26 cellular contexts compared by ENCODE assay signal in genomic region chr14:94332063-94332583, GRCh38. TPM values are rescaled to one million over a fixed set of nuclear protein-coding genes. Genes with fewer than 3 reads are reported as not detected.
"Had no signal": no experiment of that assay in that cellular context is flagged by ENCODE, and none has a peak within 500 bp of the region (broad histone marks: within the 10 kb centered on the region; RNA-seq: fewer than 3 reads in every experiment).

No MANE protein-coding gene starts in this region.

- H3K9ac ChIP-seq: KMS-11 had no signal

- H3K4me2 ChIP-seq: KMS-11 had no signal

- FAIRE-seq: K562, RCC 7860 had no signal

- H3K27ac ChIP-seq: HL-60, KMS-11, SJSA1, SK-N-MC had no signal

- H3K4me1 ChIP-seq: SJSA1 had no signal

- H3K36me3 Mint-ChIP-seq: IgD-negative memory B cell had no signal

- H3K4me3 ChIP-seq: K562, SJSA1, SK-N-MC had no signal

- H3K9me3 ChIP-seq: SJSA1 had no signal

- ATAC-seq: K562 had no signal

- DNase-seq: Kasumi-1, MM.1S, NCI-H1092 treated with DMSO at 0.1 percent for 48 hours, NCI-H1436, NCI-H187, NCI-H2029, NCI-H2081 treated with DMSO at 0.1 percent for 48 hours, NCI-H2171, NCI-H226, NCI-H446, NCI-H510A, NCI-H524 treated with DMSO at 0.1 percent for 48 hours, NCI-H69, NCI-H774, Right ventricle myocardium superior, RPMI8226, SIG-M5 had no signal

- H3K36me3 ChIP-seq: SJSA1 had no signal

- H3K27ac Mint-ChIP-seq: IgD-negative memory B cell had no signal

- H3K4me1 Mint-ChIP-seq: IgD-negative memory B cell had no signal

- H3K27me3 ChIP-seq: SJSA1 had no signal

- H3K27me3 Mint-ChIP-seq: IgD-negative memory B cell had no signal

RNA-seq across cellular contexts. Expression of gene SERPINA6, which starts 9.0 kb away (rescaled TPM):
- total RNA-seq: K562, Right ventricle myocardium superior, SJSA1 had no signal
- polyA plus RNA-seq: IgD-negative memory B cell, K562 had no signal

RNA-seq across cellular contexts. Expression of gene SERPINA2, which starts 34.4 kb away (rescaled TPM):
- total RNA-seq: HT-29, K562, M059J, Right ventricle myocardium superior, SJSA1 had no signal
- polyA plus RNA-seq: IgD-negative memory B cell, K562 had no signal

RNA-seq across cellular contexts. Expression of gene SERPINA10, which starts 39.1 kb away (rescaled TPM):
- total RNA-seq: HT-29, K562, M059J, Right ventricle myocardium superior, SJSA1 had no signal
- polyA plus RNA-seq: IgD-negative memory B cell, K562 had no signal

RNA-seq across cellular contexts. Expression of gene SERPINA1, which starts 56.3 kb away (rescaled TPM):
- polyA plus RNA-seq: K562 had no signal
